ENCODE assay signal across 7 cellular contexts in the genomic region with DNA sequence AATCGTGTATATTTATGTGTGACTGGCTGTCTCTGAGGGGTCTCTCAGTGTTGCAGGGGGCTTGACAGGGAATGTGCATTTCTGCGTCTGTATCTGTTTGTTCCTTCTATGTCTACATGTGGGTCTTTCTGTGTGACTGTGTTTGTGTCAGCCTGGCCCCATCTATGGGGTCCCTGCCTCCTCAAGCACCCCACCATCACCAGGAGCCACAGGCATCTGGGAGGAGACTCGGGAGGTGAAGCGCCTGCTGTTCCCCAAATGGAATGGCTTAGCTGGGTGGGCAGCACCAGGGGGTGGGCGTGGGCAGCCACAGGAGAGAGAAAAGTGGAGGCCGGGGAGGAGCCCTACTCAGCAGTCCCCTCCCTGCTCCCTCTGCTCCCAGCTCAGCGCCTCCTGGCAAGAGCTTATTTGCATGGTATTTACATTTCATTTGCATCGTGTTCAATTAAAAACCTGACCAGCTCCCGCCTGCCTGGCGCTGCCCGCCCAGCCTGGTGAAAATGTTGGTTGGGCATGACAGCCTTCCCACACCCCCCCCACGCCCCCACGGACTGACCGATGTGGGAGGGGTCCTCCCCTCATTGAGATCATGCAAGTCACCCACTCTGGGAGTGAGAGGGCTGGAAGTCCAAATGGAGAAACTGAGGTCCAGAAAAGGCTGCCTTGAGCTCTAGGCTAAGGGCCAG. TPM values are rescaled to one million over a fixed set of nuclear protein-coding genes. Genes with fewer than 3 reads are reported as not detected.
DNase-seq lines count a peak whose midpoint lies in the region; ATAC-seq and TF ChIP-seq lines count a peak whose summit lies in the region.

No MANE protein-coding gene starts in this region.

- H4K20me1 ChIP-seq in SK-N-SH (ENCODE audit: insufficient read depth): no peaks in the 10 kb centered on the region

- CTCF ChIA-PET in SK-N-SH (lab: Yijun Ruan, JAX): interaction anchor here (2.3 to 6.2 kb wide), 3 partner anchors 11 to 66 kb away, joined by 16 to 53 read pairs (median 19); no protein-coding TSS in a partner anchor

- peak overlapping the region; percentile 31 to 97; a peak in 3 of 4 replicates for H3K27ac ChIP-seq in SK-N-SH (ENCODE audit: low read depth in 2 of 2, low read length in 1 of 2)

- no peaks in the 10 kb centered on the region for H3K9me2 ChIP-seq in SK-N-SH

- 70% methylated on average over 14 of the region's 14 CpGs for WGBS in SK-N-SH (ENCODE audit: low lambda C conversion rate)

- H3K4me1 ChIP-seq in SK-N-SH (ENCODE audit: control insufficient read depth in 1 of 2, insufficient read depth in 2 of 2, low read depth in 1 of 2, low read length in 1 of 2): peaks cover 31 to 47% of the 10 kb centered on the region in 2 experiments; a peak in 3 of 4 replicates

- peak overlapping the region; percentile 68 for H3K27ac Mint-ChIP-seq in neural crest cell (ENCODE audit: unreplicated experiment)

- peak overlapping the region; percentile 67; the same call in 1 of the 2 replicates for H3K4me2 ChIP-seq in SK-N-SH

- peak; percentile 40 for DNase-seq in HCEC 1CT
- DNase-seq in SK-N-SH: peak; percentile 68
- DNase-seq in fibroblast of the aortic adventitia (ENCODE audit: low read depth): peak; percentile 76
- DNase-seq in neural crest cell (ENCODE audit: low read depth, low spot score): peak; percentile 57
- DNase-seq in stimulated activated CD4-positive, alpha-beta T cell treated with anti-CD3 and anti-CD28 coated beads, Interleukin-12 subunit alpha, Interleukin-12 subunit beta, amount 100 ng/mL, for 4 hours: no peak
- DNase-seq in GM13976 (ENCODE audit: low spot score): no peak

- H3K4me1 Mint-ChIP-seq in neural crest cell: peaks cover 62% of the 10 kb centered on the region

- TF ChIP-seq RAD21 in SK-N-SH (IDR thresholded peaks at IDR 0.05; ENCODE audit: low read length): no peak

- peaks cover 17% of the 10 kb centered on the region for H3K27me3 Mint-ChIP-seq in neural crest cell (ENCODE audit: low read depth)

- in situ Hi-C loops in GM13976 (cut with MboI; ENCODE audit: low sequenced_read_pairs, unreplicated experiment): no loop called here

- H2AFZ ChIP-seq in SK-N-SH (ENCODE audit: low read depth): no peak overlapping the region

- H3K9ac ChIP-seq in SK-N-SH: no peak overlapping the region

- no peaks in the 10 kb centered on the region for H3K36me3 Mint-ChIP-seq in neural crest cell (ENCODE audit: low read depth)

- H3K79me2 ChIP-seq in SK-N-SH (ENCODE audit: insufficient read depth): no peaks in the 10 kb centered on the region

- no peak overlapping the region for H3K4me3 ChIP-seq in SK-N-SH (ENCODE audit: low read depth in 2 of 2, low read length in 1 of 2)
- no peak overlapping the region for H3K4me3 ChIP-seq in fibroblast of the aortic adventitia (ENCODE audit: low read depth, low read length)

- peak overlapping the region; percentile 70 for H3K4me3 Mint-ChIP-seq in neural crest cell

- H3K36me3 ChIP-seq in SK-N-SH (replicated peaks in 1 of 2; ENCODE audit: control insufficient read depth in 1 of 2, insufficient read depth in 2 of 2, low read length in 1 of 2): no peaks in the 10 kb centered on the region

- ATAC-seq in GM19035 (IDR thresholded peaks at IDR 0.05; ENCODE audit: unreplicated experiment): no peak

- no peaks in the 10 kb centered on the region for H3K9me3 Mint-ChIP-seq in neural crest cell

- 0 out of 4 replicates have a peak, but pooled peaks of 1 of the 2 experiments have one; percentile 16 for TF ChIP-seq EP300 in SK-N-SH (IDR thresholded peaks at IDR 0.05; ENCODE audit: borderline replicate concordance in 1 of 2, low read depth in 1 of 2, low read length in 1 of 2)

- H3K9me3 ChIP-seq in SK-N-SH: no peaks in the 10 kb centered on the region

- POLR2A ChIA-PET in SK-N-SH (lab: Yijun Ruan, JAX): interaction anchor here (0.9 to 1.0 kb wide), 2 partner anchors 10 to 50 kb away, joined by 3 to 7 read pairs; partner anchors contain the start of gene CXXC5

- no peaks in the 10 kb centered on the region for H3K27me3 ChIP-seq in SK-N-SH (ENCODE audit: insufficient read depth)

- TF ChIP-seq CTCF in SK-N-SH (IDR thresholded peaks at IDR 0.05) (no peak), fibroblast of the aortic adventitia (IDR thresholded peaks at IDR 0.05; ENCODE audit: insufficient read depth, low read length) (no peak), neural crest cell (conservative IDR thresholded peaks at IDR 0.05) (no peak), GM13976 (IDR thresholded peaks at IDR 0.05; ENCODE audit: borderline replicate concordance, control extremely low read depth, extremely low read depth, insufficient read depth, missing control alignments) (no peak)

- H3F3A ChIP-seq in SK-N-SH (replicated peaks; ENCODE audit: insufficient read depth): peaks cover 28% of the 10 kb centered on the region

TF ChIP-seq in SK-N-SH, 30 proteins besides CTCF, POLR2A, EP300 and RAD21:
- TF ChIP-seq, protein P1, sequence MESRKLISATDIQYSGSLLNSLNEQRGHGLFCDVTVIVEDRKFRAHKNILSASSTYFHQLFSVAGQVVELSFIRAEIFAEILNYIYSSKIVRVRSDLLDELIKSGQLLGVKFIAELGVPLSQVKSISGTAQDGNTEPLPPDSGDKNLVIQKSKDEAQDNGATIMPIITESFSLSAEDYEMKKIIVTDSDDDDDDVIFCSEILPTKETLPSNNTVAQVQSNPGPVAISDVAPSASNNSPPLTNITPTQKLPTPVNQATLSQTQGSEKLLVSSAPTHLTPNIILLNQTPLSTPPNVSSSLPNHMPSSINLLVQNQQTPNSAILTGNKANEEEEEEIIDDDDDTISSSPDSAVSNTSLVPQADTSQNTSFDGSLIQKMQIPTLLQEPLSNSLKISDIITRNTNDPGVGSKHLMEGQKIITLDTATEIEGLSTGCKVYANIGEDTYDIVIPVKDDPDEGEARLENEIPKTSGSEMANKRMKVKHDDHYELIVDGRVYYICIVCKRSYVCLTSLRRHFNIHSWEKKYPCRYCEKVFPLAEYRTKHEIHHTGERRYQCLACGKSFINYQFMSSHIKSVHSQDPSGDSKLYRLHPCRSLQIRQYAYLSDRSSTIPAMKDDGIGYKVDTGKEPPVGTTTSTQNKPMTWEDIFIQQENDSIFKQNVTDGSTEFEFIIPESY (IDR thresholded peaks at IDR 0.05; ENCODE audit: borderline replicate concordance, low read depth): peak; percentile 62; the same call in 1 of the 2 replicates
- TF ChIP-seq FOXJ3 (CRISPR knock-in tag; IDR thresholded peaks at IDR 0.05): no peak

RNA-seq across cellular contexts. Expression of gene CXXC5, which starts 50.5 kb away (rescaled TPM):
- 47.4 and 52.9 TPM in 2 replicates for polyA plus RNA-seq in SK-N-SH (2012; rRNA removed)
- 32.6 and 46.5 TPM in 2 replicates for polyA plus RNA-seq in SK-N-SH (2012; cell fraction: cytosol; rRNA removed)
- 35.1 and 38.6 TPM in 2 replicates for polyA plus RNA-seq in SK-N-SH (2012; cell fraction: nucleus; rRNA removed)
- total RNA-seq in fibroblast of the aortic adventitia (ENCODE audit: low replicate concordance) (26.1 and 75.9 TPM in 2 replicates), neural crest cell (29.2 and 30.4 TPM in 2 replicates)

Comparison
In these comparisons a context has a peak if more than half of its experiments do, and no peak if none do; other contexts are left out.
1. DNase-seq: peak in HCEC 1CT (single experiment), SK-N-SH (single experiment), fibroblast of the aortic adventitia (single experiment) and neural crest cell (single experiment); none in stimulated activated CD4-positive, alpha-beta T cell treated with anti-CD3 and anti-CD28 coated beads, Interleukin-12 subunit alpha, Interleukin-12 subunit beta, amount 100 ng/mL, for 4 hours (single experiment) and GM13976 (single experiment).